In genomic region chr1:198865288-198865687, GRCh38 we compare ENCODE assay signal across 33 cellular contexts.
"Had no signal": no experiment of that assay in that cellular context is flagged by ENCODE, and none has a peak within 500 bp of the region (broad histone marks: within the 10 kb centered on the region; RNA-seq: fewer than 3 reads in every experiment).

No MANE protein-coding gene starts in this region.

- H3K9me3 ChIP-seq: ascending aorta, breast epithelium, Peyer's patch had no signal

- H3K4me1 Mint-ChIP-seq: activated CD4-positive, alpha-beta T cell treated with anti-CD3 and anti-CD28 coated beads for 36 hours; activated CD4-positive, alpha-beta T cell treated with anti-CD3 and anti-CD28 coated beads, Interleukin-2, amount 10 ng/mL, durations not matched to agents 7 days and 5 days; WTC11 had no signal

- H3K4me3 Mint-ChIP-seq: activated CD4-positive, alpha-beta T cell treated with anti-CD3 and anti-CD28 coated beads for 36 hours; activated CD4-positive, alpha-beta T cell treated with anti-CD3 and anti-CD28 coated beads, Interleukin-2, amount 10 ng/mL, durations not matched to agents 7 days and 5 days; activated CD8-positive, alpha-beta T cell treated with anti-CD3 and anti-CD28 coated beads, Interleukin-2, amount 10 ng/mL, durations not matched to agents 7 days and 5 days; activated naive CD4-positive, alpha-beta T cell treated with anti-CD3 and anti-CD28 coated beads, Interleukin-2, amount 50 U/mL, for 24 hours; activated naive CD8-positive, alpha-beta T cell treated with anti-CD3 and anti-CD28 coated beads, Interleukin-2, amount 10 ng/mL, durations not matched to agents 7 days and 5 days; activated T-cell treated with anti-CD3 and anti-CD28 coated beads, Interleukin-2, amount 50 U/mL, for 24 hours; WTC11 had no signal

- H3K4me3 ChIP-seq: ascending aorta, breast epithelium, Peyer's patch had no signal

- H3K27ac ChIP-seq: ascending aorta, breast epithelium, KMS-11, Peyer's patch had no signal

- H3K36me3 ChIP-seq: ascending aorta, breast epithelium, Peyer's patch had no signal

- H3K36me3 Mint-ChIP-seq: WTC11 had no signal

- H3K27me3 Mint-ChIP-seq: activated CD4-positive, alpha-beta T cell treated with anti-CD3 and anti-CD28 coated beads for 36 hours; activated CD4-positive, alpha-beta T cell treated with anti-CD3 and anti-CD28 coated beads, Interleukin-2, amount 10 ng/mL, durations not matched to agents 7 days and 5 days; activated naive CD4-positive, alpha-beta T cell treated with anti-CD3 and anti-CD28 coated beads, Interleukin-2, amount 50 U/mL, for 24 hours; activated naive CD8-positive, alpha-beta T cell treated with anti-CD3 and anti-CD28 coated beads, Interleukin-2, amount 10 ng/mL, durations not matched to agents 7 days and 5 days; activated T-cell treated with anti-CD3 and anti-CD28 coated beads, Interleukin-2, amount 50 U/mL, for 24 hours had no signal

- H3K27ac Mint-ChIP-seq: activated CD4-positive, alpha-beta T cell treated with anti-CD3 and anti-CD28 coated beads for 36 hours; activated CD4-positive, alpha-beta T cell treated with anti-CD3 and anti-CD28 coated beads, Interleukin-2, amount 10 ng/mL, durations not matched to agents 7 days and 5 days; activated CD8-positive, alpha-beta T cell treated with anti-CD3 and anti-CD28 coated beads, Interleukin-2, amount 10 ng/mL, durations not matched to agents 7 days and 5 days; activated naive CD4-positive, alpha-beta T cell treated with anti-CD3 and anti-CD28 coated beads, Interleukin-2, amount 50 U/mL, for 24 hours; activated naive CD8-positive, alpha-beta T cell treated with anti-CD3 and anti-CD28 coated beads, Interleukin-2, amount 10 ng/mL, durations not matched to agents 7 days and 5 days; activated T-cell treated with anti-CD3 and anti-CD28 coated beads, Interleukin-2, amount 50 U/mL, for 24 hours; activated T-helper 2 cell treated with anti-CD3 and anti-CD28 coated beads, Interferon-gamma antibody, Interleukin-2, Interleukin-4, amounts not matched to agents 10 μg/mL and 5 μg/mL and 100 μg/mL, durations not matched to agents 14 hours and 24 hours and 36 hours; WTC11 had no signal

- ATAC-seq: activated CD4-positive, alpha-beta T cell treated with anti-CD3 and anti-CD28 coated beads for 36 hours; activated CD4-positive, CD25-positive, alpha-beta regulatory T cell treated with anti-CD3 and anti-CD28 coated beads, Interleukin-2, amount 50 U/mL, for 24 hours; activated CD8-positive, alpha-beta T cell treated with anti-CD3 and anti-CD28 coated beads, Interleukin-2, amount 10 ng/mL, durations not matched to agents 7 days and 5 days; PC-3; WTC11 had no signal

- H3K27me3 ChIP-seq: ascending aorta, breast epithelium, Peyer's patch had no signal

- H3K4me1 ChIP-seq: ascending aorta, breast epithelium, Peyer's patch had no signal

- DNase-seq: activated CD4-positive, alpha-beta T cell treated with anti-CD3 and anti-CD28 coated beads for 36 hours; activated CD4-positive, alpha-beta T cell treated with anti-CD3 and anti-CD28 coated beads, Interleukin-2, amount 10 ng/mL, durations not matched to agents 7 days and 5 days; activated CD4-positive, alpha-beta T cell treated with anti-CD3 and anti-CD28 coated beads, Interleukin-2, amount 50 U/mL, for 48 hours; activated CD8-positive, alpha-beta T cell treated with anti-CD3 and anti-CD28 coated beads, Interleukin-2, amount 10 ng/mL, durations not matched to agents 7 days and 5 days; activated gamma-delta T cell; activated naive CD4-positive, alpha-beta T cell treated with Interleukin-2 at 50 U/mL for 16 hours; activated naive CD8-positive, alpha-beta T cell treated with anti-CD3 and anti-CD28 coated beads, Interleukin-2, amount 10 ng/mL, durations not matched to agents 7 days and 5 days; activated T-cell treated with anti-CD3 and anti-CD28 coated beads, Interleukin-2, amount 50 U/mL, for 24 hours; amygdala; MM.1S; MV-4-11; NCI-H1092; NCI-H1417; NCI-H146; NCI-H187; NCI-H2029 treated with DMSO at 0.1 percent for 48 hours; NCI-H2107; NCI-H2171; NCI-H510A; NCI-H526; NCI-H748 treated with DMSO at 0.1 percent for 48 hours; NK-92 treated with Interleukin-12 subunit alpha and Interleukin-12 subunit beta, amount 100 ng/mL, for 24 hours; PC-3; Peyer's patch; RPMI8226; T1000 had no signal

- H3K9me3 Mint-ChIP-seq: activated CD4-positive, alpha-beta T cell treated with anti-CD3 and anti-CD28 coated beads, Interleukin-2, amount 10 ng/mL, durations not matched to agents 7 days and 5 days; activated naive CD4-positive, alpha-beta T cell treated with anti-CD3 and anti-CD28 coated beads, Interleukin-2, amount 50 U/mL, for 24 hours; activated naive CD8-positive, alpha-beta T cell treated with anti-CD3 and anti-CD28 coated beads, Interleukin-2, amount 10 ng/mL, durations not matched to agents 7 days and 5 days; activated T-cell treated with anti-CD3 and anti-CD28 coated beads, Interleukin-2, amount 50 U/mL, for 24 hours; activated T-helper 2 cell treated with anti-CD3 and anti-CD28 coated beads, Interferon-gamma antibody, Interleukin-2, Interleukin-4, amounts not matched to agents 10 μg/mL and 5 μg/mL and 100 μg/mL, durations not matched to agents 14 hours and 24 hours and 36 hours; WTC11 had no signal
